8 cellular contexts compared by ENCODE assay signal in genomic region chr11:122100222-122101080, GRCh38. TPM values are rescaled to one million over a fixed set of nuclear protein-coding genes. Genes with fewer than 3 reads are reported as not detected.
DNase-seq lines count a peak whose midpoint lies in the region; ATAC-seq and TF ChIP-seq lines count a peak whose summit lies in the region.

No MANE protein-coding gene starts in this region.

- H3K4me3 ChIP-seq in BJ (ENCODE audit: low read depth, low read length) = peak overlapping the region; percentile 68
- H3K4me3 ChIP-seq in SK-N-SH (ENCODE audit: low read depth in 2 of 2, low read length in 1 of 2) = peak overlapping the region; percentile 77 to 80
- peak overlapping the region; percentile 58 for H3K4me3 ChIP-seq in ovary

- H3K27me3 ChIP-seq in BJ (ENCODE audit: control insufficient read depth, insufficient read depth, low read length) (no peaks in the 10 kb centered on the region), SK-N-SH (ENCODE audit: insufficient read depth) (no peaks in the 10 kb centered on the region), ovary (no peaks in the 10 kb centered on the region)

- intact Hi-C loops in ovary (cut with DNase I) = loop anchor here (1.0 to 10.0 kb wide), 9 partner anchors 57 to 444 kb away; no protein-coding TSS in a partner anchor

- H3K27me3 Mint-ChIP-seq in glutamatergic neuron (ENCODE audit: unreplicated experiment) = no peaks in the 10 kb centered on the region

- H3K36me3 Mint-ChIP-seq in glutamatergic neuron (ENCODE audit: unreplicated experiment) = no peaks in the 10 kb centered on the region

- H3K27ac Mint-ChIP-seq in glutamatergic neuron (ENCODE audit: unreplicated experiment) = no peak overlapping the region

- CTCF ChIA-PET in BJ (lab: Yijun Ruan, JAX) = interaction anchor here (0.7 to 6.2 kb wide), 14 partner anchors 8 to 445 kb away, joined by 3 to 29 read pairs (median 4); no protein-coding TSS in a partner anchor
- CTCF ChIA-PET in SK-N-SH (lab: Yijun Ruan, JAX) = interaction anchor here (0.6 to 9.1 kb wide), 41 partner anchors 8 to 671 kb away, joined by 3 to 134 read pairs (median 4); partner anchors contain the start of gene BLID

- peaks cover 97% of the 10 kb centered on the region for H3F3A ChIP-seq in SK-N-SH (replicated peaks; ENCODE audit: insufficient read depth)

- TF ChIP-seq CTCF in BJ (IDR thresholded peaks at IDR 0.05; ENCODE audit: insufficient read depth, low read depth, low read length) (no peak), SK-N-SH (IDR thresholded peaks at IDR 0.05) (no peak), glutamatergic neuron (IDR thresholded peaks at IDR 0.05; ENCODE audit: partially characterized antibody, unreplicated experiment) (no peak), ovary (IDR thresholded peaks at IDR 0.05) (no peak)

- H3K4me1 Mint-ChIP-seq in glutamatergic neuron (ENCODE audit: low read depth, unreplicated experiment) = peaks cover 6% of the 10 kb centered on the region

- H3K4me1 ChIP-seq in SK-N-SH (ENCODE audit: control insufficient read depth in 1 of 2, insufficient read depth in 2 of 2, low read depth in 1 of 2, low read length in 1 of 2) = peaks cover 7 to 27% of the 10 kb centered on the region in 2 experiments
- no peaks in the 10 kb centered on the region for H3K4me1 ChIP-seq in ovary (ENCODE audit: insufficient read depth)

- no peak; the same call in 1 of the 2 replicates for TF ChIP-seq RAD21 in SK-N-SH (IDR thresholded peaks at IDR 0.05; ENCODE audit: low read length)

- POLR2A ChIA-PET in BJ (lab: Charles Lee) = interaction anchor here (0.6 to 1.9 kb wide), 10 partner anchors 65 to 115 kb away, joined by 3 to 16 read pairs (median 4); no protein-coding TSS in a partner anchor
- POLR2A ChIA-PET in SK-N-SH (lab: Yijun Ruan, JAX) = interaction anchor here (0.6 to 2.6 kb wide), 5 partner anchors 65 to 428 kb away, joined by 3 to 8 read pairs (median 5); no protein-coding TSS in a partner anchor

- peak overlapping the region; percentile 69 for H3K4me3 Mint-ChIP-seq in glutamatergic neuron (ENCODE audit: unreplicated experiment)

- H3K9me3 Mint-ChIP-seq in glutamatergic neuron (ENCODE audit: unreplicated experiment) = no peaks in the 10 kb centered on the region

- 21% methylated on average over 31 of the region's 33 CpGs for WGBS in SK-N-SH (ENCODE audit: low lambda C conversion rate)
- 1 to 3% (median 1%) methylated on average over 33 of the region's 33 CpGs for WGBS in ovary, 3 donors

- peak; percentile 43 for TF ChIP-seq POLR2A in ovary (IDR thresholded peaks at IDR 0.05)

- DNase-seq in BJ (ENCODE audit: low read depth) = no peak
- DNase-seq in SK-N-SH = peak; percentile 36
- peak; percentile 22 for DNase-seq in glutamatergic neuron
- peak; percentile 78 to 84 (median 80) for DNase-seq in ovary
- DNase-seq in HPDE6-E6E7 (ENCODE audit: extremely low spot score) = no peak
- no peak for DNase-seq in NCI-H146 (lab: John Stamatoyannopoulos, UW)
- no peak for DNase-seq in T-helper 9 cell

- TF ChIP-seq EP300 in SK-N-SH (IDR thresholded peaks at IDR 0.05; ENCODE audit: borderline replicate concordance in 1 of 2, low read depth in 1 of 2, low read length in 1 of 2) (0 out of 4 replicates have a peak, but pooled peaks of 1 of the 2 experiments have one; percentile 7), ovary (IDR thresholded peaks at IDR 0.05) (no peak)

- H3K9ac ChIP-seq in SK-N-SH = peak overlapping the region; percentile 92

- H3K27ac ChIP-seq in SK-N-SH (ENCODE audit: low read depth in 2 of 2, low read length in 1 of 2) (peak overlapping the region; percentile 94 to 98), ovary (peak overlapping the region; percentile 30 to 93)

- H3K9me3 ChIP-seq in SK-N-SH = no peaks in the 10 kb centered on the region
- no peaks in the 10 kb centered on the region for H3K9me3 ChIP-seq in ovary

- no peak overlapping the region for H2AFZ ChIP-seq in SK-N-SH (ENCODE audit: low read depth)

- H3K36me3 ChIP-seq in BJ (ENCODE audit: control insufficient read depth, insufficient read depth, low read length) (peaks cover 1% of the 10 kb centered on the region; the same call in 1 of the 2 replicates), SK-N-SH (replicated peaks in 1 of 2; ENCODE audit: control insufficient read depth in 1 of 2, insufficient read depth in 2 of 2, low read length in 1 of 2) (peaks cover 3 to 54% of the 10 kb centered on the region in 2 experiments), ovary (no peaks in the 10 kb centered on the region)

- peaks cover 99% of the 10 kb centered on the region for H3K79me2 ChIP-seq in SK-N-SH (ENCODE audit: insufficient read depth)

- H3K4me2 ChIP-seq in SK-N-SH = peak overlapping the region; percentile 89

- no peaks in the 10 kb centered on the region for H3K9me2 ChIP-seq in SK-N-SH

- peaks cover 35% of the 10 kb centered on the region for H4K20me1 ChIP-seq in SK-N-SH (ENCODE audit: insufficient read depth)

- no peak for ATAC-seq in HG02870 (IDR thresholded peaks at IDR 0.05; ENCODE audit: unreplicated experiment)

TF ChIP-seq in SK-N-SH, 30 proteins besides CTCF, POLR2A, EP300 and RAD21 (continues in another document):
- no peak for TF ChIP-seq PBX3 (IDR thresholded peaks at IDR 0.05)
- TF ChIP-seq TEAD4 (IDR thresholded peaks at IDR 0.05; ENCODE audit: borderline replicate concordance, insufficient read depth) = no peak
- TF ChIP-seq, protein P1, sequence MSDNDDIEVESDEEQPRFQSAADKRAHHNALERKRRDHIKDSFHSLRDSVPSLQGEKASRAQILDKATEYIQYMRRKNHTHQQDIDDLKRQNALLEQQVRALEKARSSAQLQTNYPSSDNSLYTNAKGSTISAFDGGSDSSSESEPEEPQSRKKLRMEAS (IDR thresholded peaks at IDR 0.05; ENCODE audit: low read depth) = no peak
- TF ChIP-seq REST (IDR thresholded peaks at IDR 0.05; ENCODE audit: low read depth, low read length) = 0 out of 2 replicates have a peak, but pooled peaks have one; percentile 34
- no peak for TF ChIP-seq YY1 (IDR thresholded peaks at IDR 0.05; ENCODE audit: low read depth)
- no peak for TF ChIP-seq IRF3 (IDR thresholded peaks at IDR 0.05; ENCODE audit: low read depth, low read length)
- TF ChIP-seq FOXJ3 (CRISPR knock-in tag; IDR thresholded peaks at IDR 0.05) = no peak
- no peak for TF ChIP-seq CHD2 (IDR thresholded peaks at IDR 0.05; ENCODE audit: low read length, partially characterized antibody)
- no peak for TF ChIP-seq MEF2A (IDR thresholded peaks at IDR 0.05; ENCODE audit: borderline replicate concordance, low read depth)
- no peak for TF ChIP-seq NRF1 (IDR thresholded peaks at IDR 0.05; ENCODE audit: low read depth, low read length)
- 0 out of 2 replicates have a peak, but pooled peaks have one; percentile 21 for TF ChIP-seq SIN3A (IDR thresholded peaks at IDR 0.05; ENCODE audit: borderline replicate concordance, low read depth, low read length)
- no peak for TF ChIP-seq RCOR1 (IDR thresholded peaks at IDR 0.05; ENCODE audit: low read length)

RNA-seq across cellular contexts. Expression of gene BLID, which starts 15.6 kb away (rescaled TPM):
- polyA plus RNA-seq in BJ (2011; rRNA removed) (0.16 and 0.37 TPM in 2 replicates), SK-N-SH (2012; rRNA removed) (0.18 TPM in 1 of 2 replicates, not detected in the other), ovary (under 1 TPM in 1 of 2 donors, not detected in 1; 0.32 TPM)
- polyA minus RNA-seq in BJ (2011; rRNA and poly(A)+ RNA removed) = 10.3 and 14.2 TPM in 2 replicates
- not detected in 2 replicates for polyA plus RNA-seq in SK-N-SH (2012; cell fraction: cytosol; rRNA removed)
- 0.27 and 1.1 TPM in 2 replicates for polyA plus RNA-seq in SK-N-SH (2012; cell fraction: nucleus; rRNA removed)
- total RNA-seq in glutamatergic neuron (ENCODE audit: unreplicated experiment) (not detected), ovary (10 to 100 TPM in 1 of 7 donors, 1 to 10 TPM in 6; 1.3 to 13.2 (median 4.1) TPM)

Comparison
In these comparisons a context has a peak if more than half of its experiments do, and no peak if none do; other contexts are left out.
1. DNase-seq: peak in SK-N-SH (single experiment), glutamatergic neuron (single experiment) and ovary (5 of 5); none in BJ (single experiment), HPDE6-E6E7 (single experiment), NCI-H146 (single experiment) and T-helper 9 cell (single experiment).
2. Peak in every context shown above with its lines, with median percentiles within 50 percentile points of each other: H3K4me3 ChIP-seq.